ENCODE assay signal across 1 cellular context in genomic region chr2:25982273-25982967, GRCh38.
A peak's percentile ranks its signal among the peaks of the same experiment; 100 is the strongest.
TF ChIP-seq lines count a peak whose summit lies in the region.

KIF3C (minus strand) TSS chr2:25982497; CDS start chr2:25981917, 580 bp downstream.

TF ChIP-seq in HEK293, 187 proteins besides CTCF, POLR2A, EP300 and RAD21 (continued from another document):
- TF ChIP-seq ZBTB11 (tag by site-specific recombination; conservative IDR thresholded peaks at IDR 0.05; ENCODE audit: low read depth) (peak; percentile 74), ZBTB48 (tag by site-specific recombination; IDR thresholded peaks at IDR 0.05) (0 out of 2 replicates have a peak, but pooled peaks have one; percentile 35), ZNF366 (tag by site-specific recombination; conservative IDR thresholded peaks at IDR 0.05) (0 out of 2 replicates have a peak, but pooled peaks have one; percentile 15), PRDM10 (tag by site-specific recombination; IDR thresholded peaks at IDR 0.05) (peak; percentile 96), ZNF398 (tag by site-specific recombination; IDR thresholded peaks at IDR 0.05) (peak; percentile 19; the same call in 1 of the 2 replicates), ZNF341 (tag by site-specific recombination; IDR thresholded peaks at IDR 0.05; ENCODE audit: low read depth) (peak; percentile 62), ZNF623 (tag by site-specific recombination; IDR thresholded peaks at IDR 0.05) (no peak), PRDM1 (tag by site-specific recombination; IDR thresholded peaks at IDR 0.05) (peak; percentile 23; the same call in 1 of the 2 replicates), ZNF76 (tag by site-specific recombination; IDR thresholded peaks at IDR 0.05; ENCODE audit: borderline replicate concordance, low read depth) (peak; percentile 83; the same call in 1 of the 2 replicates), ZBTB17 (tag by site-specific recombination; IDR thresholded peaks at IDR 0.05) (peak; percentile 76), ZFHX2 (tag by site-specific recombination; conservative IDR thresholded peaks at IDR 0.05) (peak; percentile 86), PATZ1 (tag by site-specific recombination; IDR thresholded peaks at IDR 0.05) (peak; percentile 39; the same call in 1 of the 2 replicates), ZBTB20 (tag by site-specific recombination; IDR thresholded peaks at IDR 0.05) (peak; percentile 91), ZNF362 (tag by site-specific recombination; IDR thresholded peaks at IDR 0.05) (no peak), KLF1 (tag by site-specific recombination; IDR thresholded peaks at IDR 0.05) (no peak), ZBTB10 (tag by site-specific recombination; IDR thresholded peaks at IDR 0.05) (peak; percentile 76), REST (tag by site-specific recombination; IDR thresholded peaks at IDR 0.05) (no peak), KLF8 (tag by site-specific recombination; IDR thresholded peaks at IDR 0.05) (peak; percentile 47; the same call in 1 of the 2 replicates), ZNF24 (tag by site-specific recombination; IDR thresholded peaks at IDR 0.05) (0 out of 2 replicates have a peak, but pooled peaks have one; percentile 33), EGR2 (tag by site-specific recombination; IDR thresholded peaks at IDR 0.05; ENCODE audit: low read depth) (peak; percentile 77), KLF9 (tag by site-specific recombination; IDR thresholded peaks at IDR 0.05; ENCODE audit: low read depth) (peak; percentile 39; the same call in 1 of the 2 replicates)
